ENCODE assay signal across 1 cellular context in the genomic region with DNA sequence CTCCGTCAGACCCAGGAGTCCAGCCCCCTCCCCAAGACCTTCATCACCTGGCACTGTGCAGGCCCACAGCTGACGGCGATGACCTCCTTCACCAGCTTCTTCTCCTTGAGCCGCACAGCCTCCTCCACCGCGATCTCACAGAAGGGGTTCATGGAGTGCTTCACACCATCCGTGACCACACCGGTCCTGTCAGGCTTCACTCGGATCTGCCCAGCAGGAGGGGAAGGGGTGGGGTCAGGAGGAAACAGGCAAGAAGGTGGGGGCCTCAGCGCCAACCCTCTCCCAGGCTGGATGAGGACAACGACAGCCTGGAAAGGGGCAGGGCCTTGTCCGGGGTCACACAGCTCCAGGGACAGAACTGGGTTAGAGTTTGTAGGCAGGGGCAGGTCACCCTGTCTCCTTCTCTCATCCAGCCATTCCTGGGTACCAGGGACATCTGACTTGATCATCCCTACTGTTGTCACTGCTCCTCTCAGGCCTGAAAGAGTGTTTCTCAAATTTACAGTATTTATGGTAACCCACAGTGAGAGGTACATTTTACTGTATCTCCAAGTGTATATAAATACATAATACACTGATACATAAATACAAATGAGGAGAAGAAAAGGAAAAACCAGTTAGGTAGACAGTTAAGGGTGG.
TF ChIP-seq lines count a peak whose summit lies in the region.

No MANE protein-coding gene starts in this region.

TF ChIP-seq in H1, 55 proteins besides CTCF, POLR2A, EP300 and RAD21:
- TF ChIP-seq, protein P1, sequence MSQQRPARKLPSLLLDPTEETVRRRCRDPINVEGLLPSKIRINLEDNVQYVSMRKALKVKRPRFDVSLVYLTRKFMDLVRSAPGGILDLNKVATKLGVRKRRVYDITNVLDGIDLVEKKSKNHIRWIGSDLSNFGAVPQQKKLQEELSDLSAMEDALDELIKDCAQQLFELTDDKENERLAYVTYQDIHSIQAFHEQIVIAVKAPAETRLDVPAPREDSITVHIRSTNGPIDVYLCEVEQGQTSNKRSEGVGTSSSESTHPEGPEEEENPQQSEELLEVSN (IDR thresholded peaks at IDR 0.05), result no peak
- TF ChIP-seq TBP (IDR thresholded peaks at IDR 0.05; ENCODE audit: low read depth, low read length) (no peak), KDM1A (IDR thresholded peaks at IDR 0.05; ENCODE audit: borderline replicate concordance, low read length) (no peak), POU5F1 (IDR thresholded peaks at IDR 0.05; ENCODE audit: low read depth, low read length) (no peak), EGR1 (IDR thresholded peaks at IDR 0.05; ENCODE audit: borderline replicate concordance, low read depth, low read length) (no peak), GTF2F1 (IDR thresholded peaks at IDR 0.05; ENCODE audit: borderline replicate concordance, low read depth, low read length) (no peak), JUN (IDR thresholded peaks at IDR 0.05; ENCODE audit: low read depth, low read length) (no peak), TCF12 (IDR thresholded peaks at IDR 0.05; ENCODE audit: low read depth, low read length) (no peak), SRF (IDR thresholded peaks at IDR 0.05; ENCODE audit: low read depth, low read length) (no peak), SIN3A (conservative IDR thresholded peaks at IDR 0.05 in 1 of 2, IDR thresholded peaks at IDR 0.05 in 1 of 2; ENCODE audit: low read depth in 1 of 2, low read length in 2 of 2) (no peak), NRF1 (IDR thresholded peaks at IDR 0.05; ENCODE audit: low read depth, low read length) (no peak), EZH2 (IDR thresholded peaks at IDR 0.05; ENCODE audit: low read depth, low read length, severe bottlenecking) (no peak), RFX5 (IDR thresholded peaks at IDR 0.05; ENCODE audit: borderline replicate concordance, low read depth, low read length) (no peak), CBX5 (IDR thresholded peaks at IDR 0.05; ENCODE audit: low read depth, low read length) (no peak), SUZ12 (IDR thresholded peaks at IDR 0.05; ENCODE audit: low read length) (no peak)
- TF ChIP-seq, protein P2, sequence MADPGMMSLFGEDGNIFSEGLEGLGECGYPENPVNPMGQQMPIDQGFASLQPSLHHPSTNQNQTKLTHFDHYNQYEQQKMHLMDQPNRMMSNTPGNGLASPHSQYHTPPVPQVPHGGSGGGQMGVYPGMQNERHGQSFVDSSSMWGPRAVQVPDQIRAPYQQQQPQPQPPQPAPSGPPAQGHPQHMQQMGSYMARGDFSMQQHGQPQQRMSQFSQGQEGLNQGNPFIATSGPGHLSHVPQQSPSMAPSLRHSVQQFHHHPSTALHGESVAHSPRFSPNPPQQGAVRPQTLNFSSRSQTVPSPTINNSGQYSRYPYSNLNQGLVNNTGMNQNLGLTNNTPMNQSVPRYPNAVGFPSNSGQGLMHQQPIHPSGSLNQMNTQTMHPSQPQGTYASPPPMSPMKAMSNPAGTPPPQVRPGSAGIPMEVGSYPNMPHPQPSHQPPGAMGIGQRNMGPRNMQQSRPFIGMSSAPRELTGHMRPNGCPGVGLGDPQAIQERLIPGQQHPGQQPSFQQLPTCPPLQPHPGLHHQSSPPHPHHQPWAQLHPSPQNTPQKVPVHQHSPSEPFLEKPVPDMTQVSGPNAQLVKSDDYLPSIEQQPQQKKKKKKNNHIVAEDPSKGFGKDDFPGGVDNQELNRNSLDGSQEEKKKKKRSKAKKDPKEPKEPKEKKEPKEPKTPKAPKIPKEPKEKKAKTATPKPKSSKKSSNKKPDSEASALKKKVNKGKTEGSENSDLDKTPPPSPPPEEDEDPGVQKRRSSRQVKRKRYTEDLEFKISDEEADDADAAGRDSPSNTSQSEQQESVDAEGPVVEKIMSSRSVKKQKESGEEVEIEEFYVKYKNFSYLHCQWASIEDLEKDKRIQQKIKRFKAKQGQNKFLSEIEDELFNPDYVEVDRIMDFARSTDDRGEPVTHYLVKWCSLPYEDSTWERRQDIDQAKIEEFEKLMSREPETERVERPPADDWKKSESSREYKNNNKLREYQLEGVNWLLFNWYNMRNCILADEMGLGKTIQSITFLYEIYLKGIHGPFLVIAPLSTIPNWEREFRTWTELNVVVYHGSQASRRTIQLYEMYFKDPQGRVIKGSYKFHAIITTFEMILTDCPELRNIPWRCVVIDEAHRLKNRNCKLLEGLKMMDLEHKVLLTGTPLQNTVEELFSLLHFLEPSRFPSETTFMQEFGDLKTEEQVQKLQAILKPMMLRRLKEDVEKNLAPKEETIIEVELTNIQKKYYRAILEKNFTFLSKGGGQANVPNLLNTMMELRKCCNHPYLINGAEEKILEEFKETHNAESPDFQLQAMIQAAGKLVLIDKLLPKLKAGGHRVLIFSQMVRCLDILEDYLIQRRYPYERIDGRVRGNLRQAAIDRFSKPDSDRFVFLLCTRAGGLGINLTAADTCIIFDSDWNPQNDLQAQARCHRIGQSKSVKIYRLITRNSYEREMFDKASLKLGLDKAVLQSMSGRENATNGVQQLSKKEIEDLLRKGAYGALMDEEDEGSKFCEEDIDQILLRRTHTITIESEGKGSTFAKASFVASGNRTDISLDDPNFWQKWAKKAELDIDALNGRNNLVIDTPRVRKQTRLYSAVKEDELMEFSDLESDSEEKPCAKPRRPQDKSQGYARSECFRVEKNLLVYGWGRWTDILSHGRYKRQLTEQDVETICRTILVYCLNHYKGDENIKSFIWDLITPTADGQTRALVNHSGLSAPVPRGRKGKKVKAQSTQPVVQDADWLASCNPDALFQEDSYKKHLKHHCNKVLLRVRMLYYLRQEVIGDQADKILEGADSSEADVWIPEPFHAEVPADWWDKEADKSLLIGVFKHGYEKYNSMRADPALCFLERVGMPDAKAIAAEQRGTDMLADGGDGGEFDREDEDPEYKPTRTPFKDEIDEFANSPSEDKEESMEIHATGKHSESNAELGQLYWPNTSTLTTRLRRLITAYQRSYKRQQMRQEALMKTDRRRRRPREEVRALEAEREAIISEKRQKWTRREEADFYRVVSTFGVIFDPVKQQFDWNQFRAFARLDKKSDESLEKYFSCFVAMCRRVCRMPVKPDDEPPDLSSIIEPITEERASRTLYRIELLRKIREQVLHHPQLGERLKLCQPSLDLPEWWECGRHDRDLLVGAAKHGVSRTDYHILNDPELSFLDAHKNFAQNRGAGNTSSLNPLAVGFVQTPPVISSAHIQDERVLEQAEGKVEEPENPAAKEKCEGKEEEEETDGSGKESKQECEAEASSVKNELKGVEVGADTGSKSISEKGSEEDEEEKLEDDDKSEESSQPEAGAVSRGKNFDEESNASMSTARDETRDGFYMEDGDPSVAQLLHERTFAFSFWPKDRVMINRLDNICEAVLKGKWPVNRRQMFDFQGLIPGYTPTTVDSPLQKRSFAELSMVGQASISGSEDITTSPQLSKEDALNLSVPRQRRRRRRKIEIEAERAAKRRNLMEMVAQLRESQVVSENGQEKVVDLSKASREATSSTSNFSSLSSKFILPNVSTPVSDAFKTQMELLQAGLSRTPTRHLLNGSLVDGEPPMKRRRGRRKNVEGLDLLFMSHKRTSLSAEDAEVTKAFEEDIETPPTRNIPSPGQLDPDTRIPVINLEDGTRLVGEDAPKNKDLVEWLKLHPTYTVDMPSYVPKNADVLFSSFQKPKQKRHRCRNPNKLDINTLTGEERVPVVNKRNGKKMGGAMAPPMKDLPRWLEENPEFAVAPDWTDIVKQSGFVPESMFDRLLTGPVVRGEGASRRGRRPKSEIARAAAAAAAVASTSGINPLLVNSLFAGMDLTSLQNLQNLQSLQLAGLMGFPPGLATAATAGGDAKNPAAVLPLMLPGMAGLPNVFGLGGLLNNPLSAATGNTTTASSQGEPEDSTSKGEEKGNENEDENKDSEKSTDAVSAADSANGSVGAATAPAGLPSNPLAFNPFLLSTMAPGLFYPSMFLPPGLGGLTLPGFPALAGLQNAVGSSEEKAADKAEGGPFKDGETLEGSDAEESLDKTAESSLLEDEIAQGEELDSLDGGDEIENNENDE (IDR thresholded peaks at IDR 0.05; ENCODE audit: insufficient replicate concordance, low read length), result no peak
- TF ChIP-seq, protein P3, sequence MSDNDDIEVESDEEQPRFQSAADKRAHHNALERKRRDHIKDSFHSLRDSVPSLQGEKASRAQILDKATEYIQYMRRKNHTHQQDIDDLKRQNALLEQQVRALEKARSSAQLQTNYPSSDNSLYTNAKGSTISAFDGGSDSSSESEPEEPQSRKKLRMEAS (IDR thresholded peaks at IDR 0.05), result no peak
